ENCODE assay signal across 8 cellular contexts in genomic region chr1:116574581-116575291, GRCh38. TPM values are rescaled to one million over a fixed set of nuclear protein-coding genes. Genes with fewer than 3 reads are reported as not detected.
DNase-seq lines count a peak whose midpoint lies in the region; ATAC-seq and TF ChIP-seq lines count a peak whose summit lies in the region.

No MANE protein-coding gene starts in this region.

- H3K27ac ChIP-seq in coronary artery: no peak overlapping the region
- H3K27ac ChIP-seq in right lobe of liver: no peak overlapping the region

- TF ChIP-seq CTCF in AG04449 (IDR thresholded peaks at IDR 0.05; ENCODE audit: insufficient read depth, low read length, missing control alignments) (peak; percentile 83), GM12873 (IDR thresholded peaks at IDR 0.05; ENCODE audit: insufficient read depth, low read depth, low read length, missing control alignments) (peak; percentile 89), WTC11 (IDR thresholded peaks at IDR 0.05) (peak; percentile 64), coronary artery (IDR thresholded peaks at IDR 0.05) (peak; percentile 79), right lobe of liver (IDR thresholded peaks at IDR 0.05) (peak; percentile 84 to 92 (median 90))

- peaks cover 0 to 8% (median 0%) of the 10 kb centered on the region in 4 donors for H3K4me1 ChIP-seq in right lobe of liver

- no peaks in the 10 kb centered on the region for H3K27me3 ChIP-seq in right lobe of liver

- no peak for DNase-seq in AG04449 (ENCODE audit: low read depth, low spot score)
- DNase-seq in NCI-H2107 treated with DMSO at 0.1 percent for 48 hours (lab: John Stamatoyannopoulos, UW; ENCODE audit: unreplicated experiment): peak; percentile 56
- peak; percentile 60 for DNase-seq in WTC11 (ENCODE audit: low spot score)
- no peak for DNase-seq in coronary artery (ENCODE audit: low spot score)
- DNase-seq in right lobe of liver: peak in 1 of 3 donors; percentile 60

- intact Hi-C loops in right lobe of liver (cut with DNase I): no loop called here

- no peak for ATAC-seq in WTC11
- peak; percentile 41 to 54 (median 43) for ATAC-seq in right lobe of liver
- no peak for ATAC-seq in stimulated activated memory B cell treated with anti-CD40 and anti-IgM and Interleukin-4, amounts not matched to agents 10 μg/mL and 1 μg/mL and 100 μg/mL, for 72 hours
- ATAC-seq in GM19397 (IDR thresholded peaks at IDR 0.05; ENCODE audit: unreplicated experiment): no peak

- CTCF ChIA-PET in AG04449 (lab: Yijun Ruan, JAX) (interaction anchor here (0.6 to 5.0 kb wide), 20 partner anchors 10 to 822 kb away, joined by 3 to 83 read pairs (median 4); partner anchors contain the start of gene TTF2), WTC11 (lab: Charles Lee) (interaction anchor here (0.6 to 3.0 kb wide), 38 partner anchors 10 to 485 kb away, joined by 3 to 69 read pairs (median 4); partner anchors contain the start of genes IGSF3 and TTF2)

- 15% methylated on average over 11 of the region's 11 CpGs for WGBS in right lobe of liver (ENCODE audit: insufficient coverage, low coverage, low lambda C conversion rate, missing lambda C conversion rate)

- H3K36me3 ChIP-seq in right lobe of liver: no peaks in the 10 kb centered on the region

- H3K27ac Mint-ChIP-seq in WTC11: no peak overlapping the region
- peak overlapping the region; percentile 2 for H3K27ac Mint-ChIP-seq in stimulated activated memory B cell treated with anti-CD40 and anti-IgM and Interleukin-4, amounts not matched to agents 10 μg/mL and 1 μg/mL and 100 μg/mL, for 72 hours

- H3K4me1 Mint-ChIP-seq in WTC11: peaks cover 29% of the 10 kb centered on the region
- H3K4me1 Mint-ChIP-seq in stimulated activated memory B cell treated with anti-CD40 and anti-IgM and Interleukin-4, amounts not matched to agents 10 μg/mL and 1 μg/mL and 100 μg/mL, for 72 hours: peaks cover 46% of the 10 kb centered on the region

- POLR2A ChIA-PET in AG04449 (lab: Yijun Ruan, JAX): no interaction called here
- POLR2A ChIA-PET in WTC11 (lab: Charles Lee): interaction anchor here (1.0 to 1.1 kb wide), 2 partner anchors 98 to 485 kb away, joined by 4 read pairs; partner anchors contain the start of gene TTF2

- H3K27me3 Mint-ChIP-seq in WTC11 (ENCODE audit: low read depth): peaks cover 17% of the 10 kb centered on the region
- no peaks in the 10 kb centered on the region for H3K27me3 Mint-ChIP-seq in stimulated activated memory B cell treated with anti-CD40 and anti-IgM and Interleukin-4, amounts not matched to agents 10 μg/mL and 1 μg/mL and 100 μg/mL, for 72 hours

- TF ChIP-seq POLR2A in right lobe of liver (IDR thresholded peaks at IDR 0.05): no peak

- H3K36me3 Mint-ChIP-seq in WTC11: no peaks in the 10 kb centered on the region
- H3K36me3 Mint-ChIP-seq in stimulated activated memory B cell treated with anti-CD40 and anti-IgM and Interleukin-4, amounts not matched to agents 10 μg/mL and 1 μg/mL and 100 μg/mL, for 72 hours: peaks cover 41% of the 10 kb centered on the region

- H3K4me3 ChIP-seq in AG04449 (ENCODE audit: low read depth, low read length) (no peak overlapping the region), coronary artery (no peak overlapping the region), right lobe of liver (no peak overlapping the region)

- H3K9me3 ChIP-seq in right lobe of liver: no peaks in the 10 kb centered on the region

- no peaks in the 10 kb centered on the region for H3K9me3 Mint-ChIP-seq in WTC11
- H3K9me3 Mint-ChIP-seq in stimulated activated memory B cell treated with anti-CD40 and anti-IgM and Interleukin-4, amounts not matched to agents 10 μg/mL and 1 μg/mL and 100 μg/mL, for 72 hours: no peaks in the 10 kb centered on the region

- H3K4me3 Mint-ChIP-seq in WTC11: no peak overlapping the region
- no peak overlapping the region for H3K4me3 Mint-ChIP-seq in stimulated activated memory B cell treated with anti-CD40 and anti-IgM and Interleukin-4, amounts not matched to agents 10 μg/mL and 1 μg/mL and 100 μg/mL, for 72 hours

TF ChIP-seq in WTC11, 78 proteins besides CTCF, POLR2A, EP300 and RAD21:
- TF ChIP-seq ATF3 (CRISPR knock-in tag; conservative IDR thresholded peaks at IDR 0.05) (no peak), IRF2 (CRISPR knock-in tag; IDR thresholded peaks at IDR 0.05; ENCODE audit: borderline replicate concordance, low read depth) (no peak), ZNF425 (CRISPR knock-in tag; conservative IDR thresholded peaks at IDR 0.05) (no peak), MYBL2 (CRISPR knock-in tag; IDR thresholded peaks at IDR 0.05) (no peak), ZNF121 (CRISPR knock-in tag; IDR thresholded peaks at IDR 0.05) (no peak)
TF ChIP-seq in WTC11: peak in this region for 0.

RNA-seq across cellular contexts. Expression of gene CD58, which starts 3.9 kb away (rescaled TPM):
- total RNA-seq in WTC11 (2021) (3.6 to 5.3 TPM (median 4.1 TPM) in 3 replicates), right lobe of liver (10 to 100 TPM in 2 of 6 experiments, 1 to 10 TPM in 4; 3.5 to 13.8 (median 7.5) TPM)

Comparison
In these comparisons a context has a peak if more than half of its experiments do, and no peak if none do; other contexts are left out.
1. DNase-seq: peak in NCI-H2107 treated with DMSO at 0.1 percent for 48 hours (single experiment) and WTC11 (single experiment); none in AG04449 (single experiment) and coronary artery (single experiment).
2. ATAC-seq: peak in right lobe of liver (4 of 4); none in WTC11 (single experiment), stimulated activated memory B cell treated with anti-CD40 and anti-IgM and Interleukin-4, amounts not matched to agents 10 μg/mL and 1 μg/mL and 100 μg/mL, for 72 hours (single experiment) and GM19397 (single experiment).
3. Peak in every context shown above with its lines, with median percentiles within 50 percentile points of each other: CTCF ChIP-seq.